26 cellular contexts compared by ENCODE assay signal in genomic region chrX:71177327-71177726, GRCh38. TPM values are rescaled to one million over a fixed set of nuclear protein-coding genes. Genes with fewer than 3 reads are reported as not detected.
"Had no signal": no experiment of that assay in that cellular context is flagged by ENCODE, and none has a peak within 500 bp of the region (broad histone marks: within the 10 kb centered on the region; RNA-seq: fewer than 3 reads in every experiment).

No MANE protein-coding gene starts in this region.

- ATAC-seq: activated CD8-positive, alpha-beta memory T cell treated with anti-CD3 and anti-CD28 coated beads, Interleukin-2, amount 10 ng/mL, durations not matched to agents 7 days and 5 days; activated T-helper 17 cell treated with anti-CD3 and anti-CD28 coated beads, Interleukin-2, amount 50 U/mL, for 72 hours; esophagus mucosa; left colon; stimulated activated naive CD8-positive, alpha-beta T cell treated with anti-CD3 and anti-CD28 coated beads, Interleukin-15, amount 100 ng/mL, for 72 hours; T-cell had no signal

- H3K27ac Mint-ChIP-seq: activated B cell treated with CpG ODN at 0.5 μM for 24 hours; activated CD4-positive, alpha-beta memory T cell treated with anti-CD3 and anti-CD28 coated beads, Interleukin-2, amount 10 ng/mL, durations not matched to agents 7 days and 5 days; activated CD8-positive, alpha-beta memory T cell treated with anti-CD3 and anti-CD28 coated beads, Interleukin-2, amount 10 ng/mL, durations not matched to agents 7 days and 5 days; activated naive CD8-positive, alpha-beta T cell treated with anti-CD3 and anti-CD28 coated beads for 36 hours; activated T-helper 17 cell treated with anti-CD3 and anti-CD28 coated beads, Interleukin-2, amount 50 U/mL, for 72 hours; T-cell had no signal

- H3K27me3 ChIP-seq: right atrium auricular region, suprapubic skin had no signal

- H3K27ac ChIP-seq: prostate gland, right atrium auricular region, suprapubic skin had no signal

- H3K9me3 Mint-ChIP-seq: activated B cell treated with CpG ODN at 0.5 μM for 24 hours; activated CD4-positive, alpha-beta memory T cell treated with anti-CD3 and anti-CD28 coated beads, Interleukin-2, amount 10 ng/mL, durations not matched to agents 7 days and 5 days; activated naive CD8-positive, alpha-beta T cell treated with anti-CD3 and anti-CD28 coated beads for 36 hours; activated T-helper 17 cell treated with anti-CD3 and anti-CD28 coated beads, Interleukin-2, amount 50 U/mL, for 72 hours; stimulated activated naive CD8-positive, alpha-beta T cell treated with anti-CD3 and anti-CD28 coated beads, Interleukin-15, amount 100 ng/mL, for 72 hours; T-cell had no signal

- H3K27me3 Mint-ChIP-seq: activated B cell treated with CpG ODN at 0.5 μM for 24 hours; activated CD4-positive, alpha-beta memory T cell treated with anti-CD3 and anti-CD28 coated beads, Interleukin-2, amount 10 ng/mL, durations not matched to agents 7 days and 5 days; activated CD8-positive, alpha-beta memory T cell treated with anti-CD3 and anti-CD28 coated beads, Interleukin-2, amount 10 ng/mL, durations not matched to agents 7 days and 5 days; activated naive CD8-positive, alpha-beta T cell treated with anti-CD3 and anti-CD28 coated beads for 36 hours; activated T-helper 17 cell treated with anti-CD3 and anti-CD28 coated beads, Interleukin-2, amount 50 U/mL, for 72 hours; stimulated activated naive CD8-positive, alpha-beta T cell treated with anti-CD3 and anti-CD28 coated beads, Interleukin-15, amount 100 ng/mL, for 72 hours had no signal

- H3K9me3 ChIP-seq: prostate gland, right atrium auricular region, suprapubic skin had no signal

- FAIRE-seq: islet of Langerhans, small intestine had no signal

- H3K4me1 ChIP-seq: prostate gland, right atrium auricular region had no signal

- H3K4me3 Mint-ChIP-seq: activated B cell treated with CpG ODN at 0.5 μM for 24 hours; activated CD4-positive, alpha-beta memory T cell treated with anti-CD3 and anti-CD28 coated beads, Interleukin-2, amount 10 ng/mL, durations not matched to agents 7 days and 5 days; activated CD8-positive, alpha-beta memory T cell treated with anti-CD3 and anti-CD28 coated beads, Interleukin-2, amount 10 ng/mL, durations not matched to agents 7 days and 5 days; activated naive CD8-positive, alpha-beta T cell treated with anti-CD3 and anti-CD28 coated beads for 36 hours; activated T-helper 17 cell treated with anti-CD3 and anti-CD28 coated beads, Interleukin-2, amount 50 U/mL, for 72 hours; stimulated activated naive CD8-positive, alpha-beta T cell treated with anti-CD3 and anti-CD28 coated beads, Interleukin-15, amount 100 ng/mL, for 72 hours; T-cell had no signal

- H3K36me3 ChIP-seq: prostate gland, right atrium auricular region, suprapubic skin had no signal

- DNase-seq: activated B cell treated with CpG ODN at 0.5 μM for 24 hours; activated CD4-positive, alpha-beta memory T cell treated with anti-CD3 and anti-CD28 coated beads, Interleukin-2, amount 10 ng/mL, durations not matched to agents 7 days and 5 days; activated CD4-positive, alpha-beta T cell treated with anti-CD3 and anti-CD28 coated beads for 4 hours; activated CD8-positive, alpha-beta memory T cell treated with anti-CD3 and anti-CD28 coated beads, Interleukin-2, amount 10 ng/mL, durations not matched to agents 7 days and 5 days; activated naive CD4-positive, alpha-beta T cell; activated naive CD8-positive, alpha-beta T cell treated with anti-CD3 and anti-CD28 coated beads for 36 hours; aorta; cortex of kidney; foreskin fibroblast; hippocampal formation; left colon; small intestine; stimulated activated CD4-positive, alpha-beta T cell treated with anti-CD3 and anti-CD28 coated beads, Interleukin-15, amount 100 ng/mL, for 24 hours; stimulated activated CD4-positive, alpha-beta T cell treated with anti-CD3 and anti-CD28 coated beads, Interleukin-2, amount 100 ng/mL, for 48 hours; stimulated activated naive CD8-positive, alpha-beta T cell treated with anti-CD3 and anti-CD28 coated beads, Interleukin-15, amount 100 ng/mL, for 72 hours; T-cell; trophoblast cell had no signal

- H3K4me3 ChIP-seq: lung, prostate gland, right atrium auricular region, suprapubic skin had no signal

RNA-seq across cellular contexts. Expression of gene GJB1, which starts 45.7 kb away (rescaled TPM):
- total RNA-seq: activated B cell treated with CpG ODN at 0.5 μM for 24 hours; activated CD4-positive, alpha-beta memory T cell treated with anti-CD3 and anti-CD28 coated beads, Interleukin-2, amount 10 ng/mL, durations not matched to agents 7 days and 5 days; activated CD8-positive, alpha-beta memory T cell treated with anti-CD3 and anti-CD28 coated beads, Interleukin-2, amount 10 ng/mL, durations not matched to agents 7 days and 5 days; activated naive CD8-positive, alpha-beta T cell treated with anti-CD3 and anti-CD28 coated beads for 36 hours; aorta; myocyte; right atrium auricular region had no signal
- polyA plus RNA-seq: neural cell had no signal
